Comparison of ENCODE assay signal across 1 cellular context in the genomic region with DNA sequence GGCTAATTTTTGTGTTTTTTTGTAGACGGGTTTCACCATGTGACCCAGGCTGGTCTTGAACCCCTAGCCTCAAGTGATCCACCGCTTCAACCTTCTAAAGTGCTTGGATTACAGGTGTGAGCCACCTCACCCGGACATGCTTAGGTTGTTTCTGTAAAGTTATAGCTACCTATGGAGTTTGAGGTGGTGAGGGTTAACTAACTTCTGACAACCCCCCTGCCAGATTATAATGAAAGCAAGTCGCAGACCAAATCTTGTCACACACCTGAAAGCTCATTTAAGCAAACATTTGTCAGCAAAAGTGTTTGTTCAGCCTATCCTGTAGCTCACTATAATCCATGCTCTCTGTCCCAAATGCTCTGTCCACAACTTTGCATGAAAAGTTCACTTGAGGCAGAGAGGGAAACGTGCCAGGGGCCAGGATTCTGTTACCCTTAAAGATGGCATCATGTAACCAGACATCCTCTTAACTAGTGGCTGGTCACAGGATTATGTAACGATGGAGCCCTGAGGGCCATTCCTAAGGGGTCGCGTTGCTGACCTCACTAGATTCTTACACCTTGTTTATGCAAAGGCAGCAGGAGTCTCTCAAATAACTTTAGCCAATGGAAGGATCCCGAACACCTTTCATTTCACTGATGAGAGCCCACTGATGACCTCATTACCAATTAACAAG.
TF ChIP-seq lines count a peak whose summit lies in the region.

No MANE protein-coding gene starts in this region.

TF ChIP-seq in GM23338, 12 proteins besides CTCF, POLR2A, EP300 and RAD21 (continued from another document):
- TF ChIP-seq, protein P1, sequence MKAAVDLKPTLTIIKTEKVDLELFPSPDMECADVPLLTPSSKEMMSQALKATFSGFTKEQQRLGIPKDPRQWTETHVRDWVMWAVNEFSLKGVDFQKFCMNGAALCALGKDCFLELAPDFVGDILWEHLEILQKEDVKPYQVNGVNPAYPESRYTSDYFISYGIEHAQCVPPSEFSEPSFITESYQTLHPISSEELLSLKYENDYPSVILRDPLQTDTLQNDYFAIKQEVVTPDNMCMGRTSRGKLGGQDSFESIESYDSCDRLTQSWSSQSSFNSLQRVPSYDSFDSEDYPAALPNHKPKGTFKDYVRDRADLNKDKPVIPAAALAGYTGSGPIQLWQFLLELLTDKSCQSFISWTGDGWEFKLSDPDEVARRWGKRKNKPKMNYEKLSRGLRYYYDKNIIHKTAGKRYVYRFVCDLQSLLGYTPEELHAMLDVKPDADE (IDR thresholded peaks at IDR 0.05): no peak
- no peak for TF ChIP-seq ZNF114 (CRISPR knock-in tag; IDR thresholded peaks at IDR 0.05)
- TF ChIP-seq JUNB (IDR thresholded peaks at IDR 0.05; ENCODE audit: unreplicated experiment): no peak
- no peak for TF ChIP-seq ZNF331 (CRISPR knock-in tag; IDR thresholded peaks at IDR 0.05; ENCODE audit: low read depth)
- TF ChIP-seq STAT1 (IDR thresholded peaks at IDR 0.05; ENCODE audit: unreplicated experiment): no peak
- TF ChIP-seq EZH2 (IDR thresholded peaks at IDR 0.05; ENCODE audit: low read depth, unreplicated experiment): no peak
- no peak for TF ChIP-seq EZH2phosphoT487 (IDR thresholded peaks at IDR 0.05; ENCODE audit: unreplicated experiment)
